34 cellular contexts compared by ENCODE assay signal in genomic region chr3:76726034-76726433, GRCh38.
DNase-seq lines count a peak whose midpoint lies in the region; ATAC-seq and TF ChIP-seq lines count a peak whose summit lies in the region.
"Had no signal": no experiment of that assay in that cellular context is flagged by ENCODE, and none has a peak within 500 bp of the region (broad histone marks: within the 10 kb centered on the region; RNA-seq: fewer than 3 reads in every experiment).

No MANE protein-coding gene starts in this region.

- H3K27ac Mint-ChIP-seq in GM23338 = no peak overlapping the region
- no peak overlapping the region for H3K27ac Mint-ChIP-seq in neural progenitor cell
- H3K27ac Mint-ChIP-seq: B cell; CD14-positive monocyte; CD4-positive, alpha-beta memory T cell; CD4-positive, alpha-beta T cell; CD4-positive, CD25-positive, alpha-beta regulatory T cell; CD8-positive, alpha-beta memory T cell; CD8-positive, alpha-beta T cell had no signal

- H3K4me3 ChIP-seq in GM23338 (no peak overlapping the region), neural cell (ENCODE audit: low read length) (no peak overlapping the region), neural progenitor cell (no peak overlapping the region), BE2C (ENCODE audit: low read depth, low read length) (no peak overlapping the region)
- H3K4me3 ChIP-seq: A549; BLaER1; BLaER1 treated with 17β-estradiol and CSF1 and Interleukin-3, amounts not matched to agents 10 nM and 100 nM had no signal

- TF ChIP-seq RAD21 in neural cell (conservative IDR thresholded peaks at IDR 0.05) = no peak

- H3K36me3 ChIP-seq in GM23338 (ENCODE audit: insufficient read depth) = no peaks in the 10 kb centered on the region
- H3K36me3 ChIP-seq in neural cell (ENCODE audit: insufficient read depth, low read length) = no peaks in the 10 kb centered on the region
- no peaks in the 10 kb centered on the region for H3K36me3 ChIP-seq in neural progenitor cell
- H3K36me3 ChIP-seq in BE2C = no peaks in the 10 kb centered on the region
- H3K36me3 ChIP-seq: BLaER1; BLaER1 treated with 17β-estradiol and CSF1 and Interleukin-3, amounts not matched to agents 10 nM and 100 nM had no signal

- H4K20me1 ChIP-seq in GM23338 (replicated peaks; ENCODE audit: insufficient read depth) = no peaks in the 10 kb centered on the region
- no peaks in the 10 kb centered on the region for H4K20me1 ChIP-seq in neural cell (ENCODE audit: insufficient read depth)
- H4K20me1 ChIP-seq in neural progenitor cell (ENCODE audit: low read depth) = no peaks in the 10 kb centered on the region
- H4K20me1 ChIP-seq: BLaER1; BLaER1 treated with 17β-estradiol and CSF1 and Interleukin-3, amounts not matched to agents 10 nM and 100 nM had no signal

- H3K9me3 Mint-ChIP-seq in GM23338 (no peaks in the 10 kb centered on the region), neural progenitor cell (no peaks in the 10 kb centered on the region)

- POLR2A ChIA-PET in HEK293T (lab: Yijun Ruan, JAX) = interaction anchor here (1.1 kb wide), 1 partner anchor 47 kb away, joined by 3 read pairs; no protein-coding TSS in a partner anchor

- H3K9me2 ChIP-seq in GM23338 (ENCODE audit: insufficient read depth) = no peaks in the 10 kb centered on the region
- no peaks in the 10 kb centered on the region for H3K9me2 ChIP-seq in neural cell (ENCODE audit: insufficient read depth, low read length)

- no peaks in the 10 kb centered on the region for H3K79me2 ChIP-seq in GM23338 (replicated peaks; ENCODE audit: insufficient read depth)
- no peaks in the 10 kb centered on the region for H3K79me2 ChIP-seq in neural cell (replicated peaks; ENCODE audit: insufficient read depth, low read length)
- no peaks in the 10 kb centered on the region for H3K79me2 ChIP-seq in neural progenitor cell (ENCODE audit: low read depth)

- ATAC-seq in GM23338 (no peak), HG02610 (IDR thresholded peaks at IDR 0.05; ENCODE audit: unreplicated experiment) (no peak), HG02759 (IDR thresholded peaks at IDR 0.05; ENCODE audit: unreplicated experiment) (no peak)
- ATAC-seq: A549; CD8-positive, alpha-beta T cell had no signal

- H3F3A ChIP-seq in GM23338 (replicated peaks; ENCODE audit: low read depth) (no peaks in the 10 kb centered on the region), neural cell (ENCODE audit: insufficient read depth, low read length, poor library complexity, severe bottlenecking) (no peaks in the 10 kb centered on the region), neural progenitor cell (ENCODE audit: low read depth) (no peaks in the 10 kb centered on the region)

- H3K27ac ChIP-seq in GM23338 (ENCODE audit: low read depth) (no peak overlapping the region), neural cell (ENCODE audit: low read length) (no peak overlapping the region), neural progenitor cell (no peak overlapping the region)
- H3K27ac ChIP-seq: 22Rv1; A549; BLaER1; BLaER1 treated with 17β-estradiol and CSF1 and Interleukin-3, amounts not matched to agents 10 nM and 100 nM; C4-2B had no signal

- no peaks in the 10 kb centered on the region for H3K27me3 ChIP-seq in GM23338 (ENCODE audit: insufficient read depth)
- no peaks in the 10 kb centered on the region for H3K27me3 ChIP-seq in neural cell (ENCODE audit: insufficient read depth, low read depth, low read length)
- no peaks in the 10 kb centered on the region for H3K27me3 ChIP-seq in neural progenitor cell
- H3K27me3 ChIP-seq in BE2C = no peaks in the 10 kb centered on the region
- H3K27me3 ChIP-seq: BLaER1; BLaER1 treated with 17β-estradiol and CSF1 and Interleukin-3, amounts not matched to agents 10 nM and 100 nM had no signal

- H3K9me3 ChIP-seq in neural cell (ENCODE audit: low read length) (no peaks in the 10 kb centered on the region), neural progenitor cell (ENCODE audit: low read depth) (no peaks in the 10 kb centered on the region), BE2C (no peaks in the 10 kb centered on the region)
- H3K9me3 ChIP-seq: BLaER1; BLaER1 treated with 17β-estradiol and CSF1 and Interleukin-3, amounts not matched to agents 10 nM and 100 nM; Caco-2 had no signal

- H3K4me2 ChIP-seq in GM23338 (0 out of 2 replicates have a peak overlapping the region, but pooled peaks have one; percentile 25), neural cell (ENCODE audit: low read length) (no peak overlapping the region), neural progenitor cell (no peak overlapping the region)
- H3K4me2 ChIP-seq: A549; BLaER1; BLaER1 treated with 17β-estradiol and CSF1 and Interleukin-3, amounts not matched to agents 10 nM and 100 nM had no signal

- peak; percentile 78 for TF ChIP-seq EP300 in neural cell (conservative IDR thresholded peaks at IDR 0.05; ENCODE audit: poor library complexity, severe bottlenecking)

- DNase-seq in GM23338 (ENCODE audit: low spot score) = no peak
- no peak for DNase-seq in HEK293T (ENCODE audit: extremely low spot score)
- no peak for DNase-seq in neural progenitor cell (ENCODE audit: low spot score)
- DNase-seq in SHP77 (lab: John Stamatoyannopoulos, UW) = no peak
- DNase-seq in BE2C = no peak
- DNase-seq: 8988T; ACHN; AML-193; C1 segment of cervical spinal cord; Caco-2; Calu3; CD4-positive, alpha-beta memory T cell; CD4-positive, alpha-beta T cell; CD4-positive, CD25-positive, alpha-beta regulatory T cell; CD8-positive, alpha-beta memory T cell; CD8-positive, alpha-beta T cell; COR-L47; DMS 273 treated with DMSO at 0.1 percent for 48 hours; DMS153; DMS53; DMS79; DMS79 treated with DMSO at 0.1 percent for 48 hours; DND-41; EL had no signal

- H3K4me1 ChIP-seq in GM23338 (ENCODE audit: insufficient read depth) (no peaks in the 10 kb centered on the region), neural progenitor cell (no peaks in the 10 kb centered on the region), BE2C (peaks cover 7% of the 10 kb centered on the region; the same call in 1 of the 2 replicates)
- H3K4me1 ChIP-seq: A549; BLaER1; BLaER1 treated with 17β-estradiol and CSF1 and Interleukin-3, amounts not matched to agents 10 nM and 100 nM; Caco-2 had no signal

- CTCF ChIA-PET in HEK293T (lab: Yijun Ruan, JAX) = no interaction called here

- TF ChIP-seq CTCF in GM23338 (conservative IDR thresholded peaks at IDR 0.05; ENCODE audit: low read depth in 2 of 2) (no peak), neural cell (IDR thresholded peaks at IDR 0.05; ENCODE audit: poor library complexity, severe bottlenecking) (no peak), neural progenitor cell (IDR thresholded peaks at IDR 0.05) (no peak), BE2C (IDR thresholded peaks at IDR 0.05; ENCODE audit: low read depth, low read length) (no peak)

- H3K9ac ChIP-seq in neural cell (ENCODE audit: low read length) (no peak overlapping the region), neural progenitor cell (no peak overlapping the region)
- H3K9ac ChIP-seq: BLaER1; BLaER1 treated with 17β-estradiol and CSF1 and Interleukin-3, amounts not matched to agents 10 nM and 100 nM had no signal

- H2AFZ ChIP-seq in GM23338 (no peak overlapping the region), neural cell (ENCODE audit: low read depth, low read length) (no peak overlapping the region), neural progenitor cell (replicated peaks) (peak overlapping the region; percentile 18)

- H3K36me3 Mint-ChIP-seq in GM23338 (ENCODE audit: low read depth) (no peaks in the 10 kb centered on the region), neural progenitor cell (no peaks in the 10 kb centered on the region)
- H3K36me3 Mint-ChIP-seq: CD14-positive monocyte; CD4-positive, alpha-beta memory T cell; CD4-positive, CD25-positive, alpha-beta regulatory T cell; CD8-positive, alpha-beta memory T cell; CD8-positive, alpha-beta T cell had no signal

- H3K4me1 Mint-ChIP-seq in GM23338 = peaks cover 19% of the 10 kb centered on the region
- peaks cover 7% of the 10 kb centered on the region for H3K4me1 Mint-ChIP-seq in neural progenitor cell
- H3K4me1 Mint-ChIP-seq: B cell; CD14-positive monocyte; CD4-positive, alpha-beta memory T cell; CD4-positive, CD25-positive, alpha-beta regulatory T cell; CD8-positive, alpha-beta memory T cell had no signal

- no peak overlapping the region for H3K4me3 Mint-ChIP-seq in GM23338
- no peak overlapping the region for H3K4me3 Mint-ChIP-seq in neural progenitor cell
- H3K4me3 Mint-ChIP-seq: B cell; CD14-positive monocyte; CD4-positive, alpha-beta memory T cell; CD4-positive, alpha-beta T cell; CD4-positive, CD25-positive, alpha-beta regulatory T cell; CD8-positive, alpha-beta memory T cell; CD8-positive, alpha-beta T cell had no signal

- H3K27me3 Mint-ChIP-seq in GM23338 (ENCODE audit: insufficient read depth, low read depth, poor library complexity) (peaks cover 1% of the 10 kb centered on the region), neural progenitor cell (ENCODE audit: insufficient read depth, low read depth) (peaks cover 2% of the 10 kb centered on the region)
- H3K27me3 Mint-ChIP-seq: B cell; CD4-positive, alpha-beta memory T cell; CD4-positive, alpha-beta T cell; CD4-positive, CD25-positive, alpha-beta regulatory T cell; CD8-positive, alpha-beta memory T cell had no signal

TF ChIP-seq in GM23338, 12 proteins besides CTCF, POLR2A, EP300 and RAD21 (continues in another document):
- TF ChIP-seq ZNF114 (CRISPR knock-in tag; IDR thresholded peaks at IDR 0.05) = no peak
- no peak for TF ChIP-seq STAT1 (IDR thresholded peaks at IDR 0.05; ENCODE audit: unreplicated experiment)

TF ChIP-seq in HEK293T, 16 proteins besides CTCF, POLR2A, EP300 and RAD21:
- TF ChIP-seq ARNT (IDR thresholded peaks at IDR 0.05) (no peak), PKNOX1 (IDR thresholded peaks at IDR 0.05) (peak; percentile 82)

TF ChIP-seq in neural cell, 6 proteins besides CTCF, POLR2A, EP300 and RAD21:
- TF ChIP-seq TAF1 (IDR thresholded peaks at IDR 0.05; ENCODE audit: low read depth) (no peak), EZH2 (IDR thresholded peaks at IDR 0.05; ENCODE audit: borderline replicate concordance, insufficient read depth, low read length, poor library complexity, severe bottlenecking) (no peak), MXI1 (conservative IDR thresholded peaks at IDR 0.05; ENCODE audit: poor library complexity, severe bottlenecking) (no peak), POLR2AphosphoS5 (IDR thresholded peaks at IDR 0.05) (peak; percentile 46)
TF ChIP-seq in neural cell: peak in this region for 1.
